11 cellular contexts compared by ENCODE assay signal in genomic region chr4:173500841-173501591, GRCh38. TPM values are rescaled to one million over a fixed set of nuclear protein-coding genes. Genes with fewer than 3 reads are reported as not detected.
DNase-seq lines count a peak whose midpoint lies in the region; ATAC-seq and TF ChIP-seq lines count a peak whose summit lies in the region.
"Had no signal": no experiment of that assay in that cellular context is flagged by ENCODE, and none has a peak within 500 bp of the region (broad histone marks: within the 10 kb centered on the region; RNA-seq: fewer than 3 reads in every experiment).

No MANE protein-coding gene starts in this region.

- WGBS in neuronal stem cell (ENCODE audit: extremely low coverage in 2 of 2, insufficient read length in 2 of 2, insufficient replicate concordance in 1 of 2), 2 donors = no CpG with 5 or more reads among the region's 48 CpGs

- H4K8ac ChIP-seq in neuronal stem cell (ENCODE audit: low read depth, low read length) = no peak overlapping the region

- H3K23ac ChIP-seq in neuronal stem cell (ENCODE audit: low read depth, low read length, poor library complexity) = peak overlapping the region; percentile 39

- no peak overlapping the region for H3K9ac ChIP-seq in neuronal stem cell (ENCODE audit: low read depth, low read length, poor library complexity)

- DNase-seq in GM10266 (ENCODE audit: extremely low spot score) = peak; percentile 54
- no peak for DNase-seq in endothelial cell (ENCODE audit: low spot score)
- DNase-seq in neuronal stem cell (ENCODE audit: low spot score) = no peak
- DNase-seq in activated T-helper 2 cell treated with anti-CD3 and anti-CD28 coated beads, Interferon-gamma antibody, Interleukin-2, Interleukin-4, amounts not matched to agents 10 μg/mL and 5 μg/mL and 100 μg/mL, durations not matched to agents 14 hours and 24 hours and 36 hours (ENCODE audit: low spot score) = no peak
- DNase-seq in NCI-H1436 treated with DMSO at 0.1 percent for 48 hours (lab: John Stamatoyannopoulos, UW) = no peak
- no peak for DNase-seq in GM20000 (ENCODE audit: low spot score)
- DNase-seq: DND-41 had no signal

- H3K4me2 ChIP-seq in neuronal stem cell (ENCODE audit: insufficient read depth, low read length, poor library complexity, severe bottlenecking) = peak overlapping the region; percentile 65

- H3K18ac ChIP-seq in neuronal stem cell (ENCODE audit: low read length) = peak overlapping the region; percentile 63

- intact Hi-C loops in activated T-helper 2 cell treated with anti-CD3 and anti-CD28 coated beads, Interferon-gamma antibody, Interleukin-2, Interleukin-4, amounts not matched to agents 10 μg/mL and 5 μg/mL and 100 μg/mL, durations not matched to agents 14 hours and 24 hours and 36 hours (cut with micrococcal nuclease) = loop anchor here (5.0 kb wide), 1 partner anchor 36 kb away; no protein-coding TSS in a partner anchor

- no peak overlapping the region for H2AFZ ChIP-seq in neuronal stem cell (ENCODE audit: low read length)

- ATAC-seq in HG03442 (IDR thresholded peaks at IDR 0.05; ENCODE audit: unreplicated experiment) (peak; percentile 34), GM18867 (IDR thresholded peaks at IDR 0.05; ENCODE audit: unreplicated experiment) (no peak)

- H2BK12ac ChIP-seq in neuronal stem cell (ENCODE audit: low read length) = no peak overlapping the region

- H4K91ac ChIP-seq in neuronal stem cell (ENCODE audit: low read depth, low read length, poor library complexity) = no peak overlapping the region

- H3K27ac ChIP-seq in neuronal stem cell (replicated peaks; ENCODE audit: low read length) = no peak overlapping the region

- peaks cover 0 to 5% of the 10 kb centered on the region in 2 donors for H3K4me1 ChIP-seq in neuronal stem cell (ENCODE audit: control insufficient read depth in 2 of 2, insufficient read depth in 1 of 2, low read depth in 1 of 2, low read length in 2 of 2)

- peaks cover 3 to 11% of the 10 kb centered on the region in 2 donors for H3K9me3 ChIP-seq in neuronal stem cell (replicated peaks in 1 of 2; ENCODE audit: control insufficient read depth in 2 of 2, insufficient read depth in 1 of 2, low read depth in 1 of 2, low read length in 2 of 2)

- peak overlapping the region; percentile 28 for H2BK5ac ChIP-seq in neuronal stem cell (ENCODE audit: low read length)

- H3K27ac Mint-ChIP-seq in endothelial cell (ENCODE audit: unreplicated experiment) = no peak overlapping the region
- no peak overlapping the region for H3K27ac Mint-ChIP-seq in activated T-helper 2 cell treated with anti-CD3 and anti-CD28 coated beads, Interferon-gamma antibody, Interleukin-2, Interleukin-4, amounts not matched to agents 10 μg/mL and 5 μg/mL and 100 μg/mL, durations not matched to agents 14 hours and 24 hours and 36 hours

- H3K27me3 Mint-ChIP-seq in endothelial cell (ENCODE audit: unreplicated experiment) = peaks cover 19% of the 10 kb centered on the region
- peaks cover 63% of the 10 kb centered on the region for H3K27me3 Mint-ChIP-seq in activated T-helper 2 cell treated with anti-CD3 and anti-CD28 coated beads, Interferon-gamma antibody, Interleukin-2, Interleukin-4, amounts not matched to agents 10 μg/mL and 5 μg/mL and 100 μg/mL, durations not matched to agents 14 hours and 24 hours and 36 hours (ENCODE audit: low read depth)

- H3K4ac ChIP-seq in neuronal stem cell (ENCODE audit: low read length) = no peak overlapping the region

- H3K4me3 Mint-ChIP-seq in endothelial cell (ENCODE audit: unreplicated experiment) = peak overlapping the region; percentile 79
- H3K4me3 Mint-ChIP-seq in activated T-helper 2 cell treated with anti-CD3 and anti-CD28 coated beads, Interferon-gamma antibody, Interleukin-2, Interleukin-4, amounts not matched to agents 10 μg/mL and 5 μg/mL and 100 μg/mL, durations not matched to agents 14 hours and 24 hours and 36 hours (ENCODE audit: low read depth) = no peak overlapping the region

- peaks cover 3% of the 10 kb centered on the region for H3K9me3 Mint-ChIP-seq in endothelial cell (ENCODE audit: unreplicated experiment)
- H3K9me3 Mint-ChIP-seq in activated T-helper 2 cell treated with anti-CD3 and anti-CD28 coated beads, Interferon-gamma antibody, Interleukin-2, Interleukin-4, amounts not matched to agents 10 μg/mL and 5 μg/mL and 100 μg/mL, durations not matched to agents 14 hours and 24 hours and 36 hours = peaks cover 13% of the 10 kb centered on the region

- peak overlapping the region; percentile 17 for H2AK5ac ChIP-seq in neuronal stem cell (ENCODE audit: low read depth, low read length)

- no peak overlapping the region for H3K14ac ChIP-seq in neuronal stem cell (ENCODE audit: low read length)

- H3K4me3 ChIP-seq in neuronal stem cell (ENCODE audit: low read length in 2 of 2) = peak overlapping the region; percentile 19 to 69

- H3K36me3 Mint-ChIP-seq in endothelial cell (ENCODE audit: low read depth, unreplicated experiment) = no peaks in the 10 kb centered on the region
- peaks cover 2% of the 10 kb centered on the region for H3K36me3 Mint-ChIP-seq in activated T-helper 2 cell treated with anti-CD3 and anti-CD28 coated beads, Interferon-gamma antibody, Interleukin-2, Interleukin-4, amounts not matched to agents 10 μg/mL and 5 μg/mL and 100 μg/mL, durations not matched to agents 14 hours and 24 hours and 36 hours (ENCODE audit: low read depth)

- H2BK15ac ChIP-seq in neuronal stem cell (ENCODE audit: low read length) = no peak overlapping the region

- H3K27me3 ChIP-seq in neuronal stem cell (ENCODE audit: control insufficient read depth in 3 of 3, insufficient read depth in 3 of 3, low read depth in 1 of 3, low read length in 3 of 3) = peaks cover 31 to 82% (median 75%) of the 10 kb centered on the region in 3 experiments

- H2BK120ac ChIP-seq in neuronal stem cell (ENCODE audit: low read depth, low read length) = no peak overlapping the region

- no peak for TF ChIP-seq CTCF in GM10266 (IDR thresholded peaks at IDR 0.05; ENCODE audit: control insufficient read depth, insufficient read depth, low read depth, missing control alignments)
- no peak for TF ChIP-seq CTCF in endothelial cell (IDR thresholded peaks at IDR 0.05; ENCODE audit: unreplicated experiment)
- no peak for TF ChIP-seq CTCF in GM20000 (IDR thresholded peaks at IDR 0.05; ENCODE audit: extremely low read depth, missing control alignments)

- no peaks in the 10 kb centered on the region for H3K36me3 ChIP-seq in neuronal stem cell (replicated peaks in 1 of 2; ENCODE audit: control insufficient read depth in 2 of 2, insufficient read depth in 2 of 2, low read length in 2 of 2)

- peaks cover 25% of the 10 kb centered on the region for H3K4me1 Mint-ChIP-seq in endothelial cell (ENCODE audit: unreplicated experiment)
- peaks cover 2% of the 10 kb centered on the region for H3K4me1 Mint-ChIP-seq in activated T-helper 2 cell treated with anti-CD3 and anti-CD28 coated beads, Interferon-gamma antibody, Interleukin-2, Interleukin-4, amounts not matched to agents 10 μg/mL and 5 μg/mL and 100 μg/mL, durations not matched to agents 14 hours and 24 hours and 36 hours (ENCODE audit: low read depth)

- no peaks in the 10 kb centered on the region for H3K79me1 ChIP-seq in neuronal stem cell (ENCODE audit: low read depth, low read length)

RNA-seq across cellular contexts. Expression of gene HAND2, which starts 29.0 kb away (rescaled TPM):
- total RNA-seq in endothelial cell (ENCODE audit: unreplicated experiment) = 1.5 TPM
- 0.06 TPM for polyA plus RNA-seq in neuronal stem cell (2013, experiment 1 of 2)
- 0.12 TPM for polyA plus RNA-seq in neuronal stem cell (2013, experiment 2 of 2)
- not detected in 2 replicates for total RNA-seq in activated T-helper 2 cell treated with anti-CD3 and anti-CD28 coated beads, Interferon-gamma antibody, Interleukin-2, Interleukin-4, amounts not matched to agents 10 μg/mL and 5 μg/mL and 100 μg/mL, durations not matched to agents 14 hours and 24 hours and 36 hours
- total RNA-seq: lung microvascular endothelial cell, NCI-H460 had no signal
